Comparison of ENCODE assay signal across 1 cellular context in the genomic region with DNA sequence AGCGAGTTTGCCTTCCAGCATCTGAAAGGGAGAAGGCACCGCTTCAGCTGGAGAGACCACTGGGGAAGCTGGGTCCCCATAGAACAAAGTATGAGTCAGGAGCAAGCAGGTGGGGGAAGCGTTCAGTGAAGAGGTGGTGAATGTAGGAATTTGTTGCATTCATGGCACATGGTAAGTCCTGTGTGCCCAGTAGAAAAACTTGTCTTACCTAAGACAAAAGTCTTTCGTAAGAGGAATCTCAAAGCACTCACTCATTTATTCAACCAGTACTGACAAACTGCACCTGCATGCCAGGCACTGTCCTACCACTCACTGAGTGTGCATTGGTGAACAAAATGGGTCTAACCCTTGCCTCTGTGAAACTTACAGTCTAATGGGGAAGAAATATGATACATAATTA.
TF ChIP-seq lines count a peak whose summit lies in the region.

No MANE protein-coding gene starts in this region.

TF ChIP-seq in IMR-90, 13 proteins besides CTCF, POLR2A, EP300 and RAD21 (continued from another document):
- TF ChIP-seq CHD1 (IDR thresholded peaks at IDR 0.05; ENCODE audit: low read depth, low read length): no peak
- no peak for TF ChIP-seq FOS (IDR thresholded peaks at IDR 0.05; ENCODE audit: low read depth, low read length)
- TF ChIP-seq, protein P1, sequence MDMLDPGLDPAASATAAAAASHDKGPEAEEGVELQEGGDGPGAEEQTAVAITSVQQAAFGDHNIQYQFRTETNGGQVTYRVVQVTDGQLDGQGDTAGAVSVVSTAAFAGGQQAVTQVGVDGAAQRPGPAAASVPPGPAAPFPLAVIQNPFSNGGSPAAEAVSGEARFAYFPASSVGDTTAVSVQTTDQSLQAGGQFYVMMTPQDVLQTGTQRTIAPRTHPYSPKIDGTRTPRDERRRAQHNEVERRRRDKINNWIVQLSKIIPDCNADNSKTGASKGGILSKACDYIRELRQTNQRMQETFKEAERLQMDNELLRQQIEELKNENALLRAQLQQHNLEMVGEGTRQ (IDR thresholded peaks at IDR 0.05; ENCODE audit: low read depth, low read length): no peak
- TF ChIP-seq BHLHE40 (IDR thresholded peaks at IDR 0.05; ENCODE audit: low read depth, low read length): no peak
- TF ChIP-seq MAFK (IDR thresholded peaks at IDR 0.05; ENCODE audit: low read depth, low read length): no peak
- TF ChIP-seq RFX5 (IDR thresholded peaks at IDR 0.05; ENCODE audit: low read depth, low read length): no peak
- no peak for TF ChIP-seq NFE2L2 (IDR thresholded peaks at IDR 0.05; ENCODE audit: low read depth, low read length)
- no peak for TF ChIP-seq CEBPB (IDR thresholded peaks at IDR 0.05; ENCODE audit: low read depth, low read length)
